ENCODE assay signal across 1 cellular context in the genomic region with DNA sequence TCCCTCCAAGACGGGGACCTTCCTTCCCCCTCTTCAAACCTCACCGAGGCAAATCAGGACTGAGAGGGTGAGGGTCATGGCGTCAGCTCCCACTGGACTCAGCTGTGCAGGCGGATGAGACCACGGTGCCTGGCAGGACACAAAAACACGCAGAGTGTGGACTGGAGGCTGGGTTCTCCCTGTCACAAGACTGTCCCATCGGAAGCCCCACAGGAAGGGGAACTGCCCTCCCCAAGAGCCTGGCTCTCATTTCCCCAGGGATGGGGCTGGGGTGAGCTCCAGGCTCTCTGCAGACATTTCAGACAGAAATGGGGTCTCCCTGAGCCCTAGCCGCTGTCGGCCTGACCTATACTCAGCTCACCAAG.
TF ChIP-seq lines count a peak whose summit lies in the region.

A gene (minus strand): TSS at position 158 of the 365 bp plus-strand sequence. CDS start 80 bp downstream, at position 78.

TF ChIP-seq in H1, 55 proteins besides CTCF, POLR2A, EP300 and RAD21:
- no peak for TF ChIP-seq TAF7 (optimal IDR thresholded peaks at IDR 0.05; ENCODE audit: borderline replicate concordance, low read depth, low read length)
- TF ChIP-seq EGR1 (IDR thresholded peaks at IDR 0.05; ENCODE audit: borderline replicate concordance, low read depth, low read length) = no peak
- TF ChIP-seq CTBP2 (IDR thresholded peaks at IDR 0.05; ENCODE audit: borderline replicate concordance, insufficient read depth, insufficient read length, low read length) = no peak
- TF ChIP-seq KDM5A (IDR thresholded peaks at IDR 0.05; ENCODE audit: low read length) = no peak
- TF ChIP-seq RNF2 (IDR thresholded peaks at IDR 0.05; ENCODE audit: borderline replicate concordance, low read depth, low read length, missing control alignments, poor library complexity, severe bottlenecking) = no peak
- TF ChIP-seq HDAC2 (IDR thresholded peaks at IDR 0.05; ENCODE audit: borderline replicate concordance in 1 of 2, low read depth in 2 of 2, low read length in 2 of 2) = no peak
- TF ChIP-seq NANOG (IDR thresholded peaks at IDR 0.05; ENCODE audit: insufficient read depth, low read depth, low read length, poor library complexity, severe bottlenecking) = no peak
- TF ChIP-seq, protein P1, sequence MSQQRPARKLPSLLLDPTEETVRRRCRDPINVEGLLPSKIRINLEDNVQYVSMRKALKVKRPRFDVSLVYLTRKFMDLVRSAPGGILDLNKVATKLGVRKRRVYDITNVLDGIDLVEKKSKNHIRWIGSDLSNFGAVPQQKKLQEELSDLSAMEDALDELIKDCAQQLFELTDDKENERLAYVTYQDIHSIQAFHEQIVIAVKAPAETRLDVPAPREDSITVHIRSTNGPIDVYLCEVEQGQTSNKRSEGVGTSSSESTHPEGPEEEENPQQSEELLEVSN (IDR thresholded peaks at IDR 0.05) = no peak
- no peak for TF ChIP-seq BRCA1 (IDR thresholded peaks at IDR 0.05; ENCODE audit: low read depth, low read length)
